16 cellular contexts compared by ENCODE assay signal in the genomic region with DNA sequence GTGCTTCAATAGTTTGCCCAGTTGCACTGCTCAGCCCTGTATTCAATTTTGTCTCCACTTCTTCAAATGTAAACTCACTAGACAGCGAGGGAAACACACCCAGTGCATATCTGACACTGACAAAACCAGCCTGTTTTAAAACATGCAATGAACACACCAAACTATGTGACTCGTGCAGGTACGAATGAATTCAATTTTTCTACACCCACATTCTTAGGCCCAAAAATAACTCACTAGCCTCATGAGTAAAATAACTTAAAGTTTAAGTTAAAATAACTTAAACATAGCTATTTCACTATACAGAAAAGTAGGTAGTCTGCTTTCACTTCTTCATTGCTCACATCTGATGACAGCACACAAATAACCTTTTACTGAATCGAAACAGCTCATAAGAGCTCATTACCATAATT. TPM values are rescaled to one million over a fixed set of nuclear protein-coding genes. Genes with fewer than 3 reads are reported as not detected.
DNase-seq lines count a peak whose midpoint lies in the region; ATAC-seq, FAIRE-seq and TF ChIP-seq lines count a peak whose summit lies in the region.
"Had no signal": no experiment of that assay in that cellular context is flagged by ENCODE, and none has a peak within 500 bp of the region (broad histone marks: within the 10 kb centered on the region; RNA-seq: fewer than 3 reads in every experiment).

No MANE protein-coding gene starts in this region.

- ATAC-seq in GM19463 (IDR thresholded peaks at IDR 0.05; ENCODE audit: unreplicated experiment) (peak; percentile 74), HG02884 (IDR thresholded peaks at IDR 0.05; ENCODE audit: unreplicated experiment) (peak; percentile 75), HG03575 (IDR thresholded peaks at IDR 0.05; ENCODE audit: extremely low read depth, insufficient number of reproducible peaks, low FRiP score, unreplicated experiment) (peak; percentile 78)
- ATAC-seq: activated naive CD8-positive, alpha-beta T cell treated with anti-CD3 and anti-CD28 coated beads, Interleukin-2, amount 50 U/mL, for 24 hours; foreskin keratinocyte; stimulated activated naive CD8-positive, alpha-beta T cell treated with anti-CD3 and anti-CD28 coated beads, Interleukin-15, Interleukin-2, amounts not matched to agents 100 U/mL and 50 U/mL, for 24 hours had no signal

- no peak overlapping the region for H3K4me3 ChIP-seq in esophagus muscularis mucosa

- 92% methylated on average over 4 of the region's 4 CpGs for WGBS in esophagus muscularis mucosa

- no peak for TF ChIP-seq CTCF in esophagus muscularis mucosa (IDR thresholded peaks at IDR 0.05)

- DNase-seq in GM12892 (ENCODE audit: insufficient read length) (no peak), SIG-M5 treated with dmso at 0.1 percent for 504 hours (lab: John Stamatoyannopoulos, UW; ENCODE audit: unreplicated experiment) (no peak), esophagus muscularis mucosa (ENCODE audit: extremely low spot score) (no peak), G401 (ENCODE audit: low spot score) (no peak)
- no peak for DNase-seq in stimulated activated CD4-positive, alpha-beta T cell treated with anti-CD3 and anti-CD28 coated beads, Interleukin-15, amount 100 ng/mL, for 24 hours
- DNase-seq: activated CD8-positive, alpha-beta memory T cell treated with anti-CD3 and anti-CD28 coated beads for 24 hours; activated naive CD8-positive, alpha-beta T cell treated with anti-CD3 and anti-CD28 coated beads, Interleukin-2, amount 50 U/mL, for 24 hours; EL; foreskin keratinocyte; IMR-90; NCI-H2029; stimulated activated naive CD8-positive, alpha-beta T cell treated with anti-CD3 and anti-CD28 coated beads, Interleukin-15, Interleukin-2, amounts not matched to agents 100 U/mL and 50 U/mL, for 24 hours had no signal

- H3K27me3 ChIP-seq in esophagus muscularis mucosa, result no peaks in the 10 kb centered on the region
- H3K27me3 ChIP-seq: foreskin keratinocyte had no signal

- intact Hi-C loops in esophagus muscularis mucosa (cut with DNase I), result no loop called here

- peak; percentile 24 for FAIRE-seq in GM12892 (lab: Jason Lieb, UNC)
- FAIRE-seq: H1 had no signal

- no peaks in the 10 kb centered on the region for H3K9me3 ChIP-seq in esophagus muscularis mucosa

- H3K36me3 ChIP-seq in esophagus muscularis mucosa, result peaks cover 11 to 49% (median 19%) of the 10 kb centered on the region in 4 donors

- no peak overlapping the region for H3K27ac ChIP-seq in esophagus muscularis mucosa (replicated peaks in 1 of 4)
- H3K27ac ChIP-seq: foreskin keratinocyte had no signal

- no peak for TF ChIP-seq EP300 in esophagus muscularis mucosa (IDR thresholded peaks at IDR 0.05)

- TF ChIP-seq POLR2A in GM12892 (IDR thresholded peaks at IDR 0.05; ENCODE audit: low read depth, low read length), result no peak
- no peak for TF ChIP-seq POLR2A in esophagus muscularis mucosa (IDR thresholded peaks at IDR 0.05; ENCODE audit: low read depth)

- in situ Hi-C loops in G401 (cut with HindIII; ENCODE audit: low sequenced_read_pairs), result no loop called here

- H3K4me1 ChIP-seq in esophagus muscularis mucosa, result no peaks in the 10 kb centered on the region
- H3K4me1 ChIP-seq: foreskin keratinocyte had no signal

RNA-seq across cellular contexts. Expression of a gene that starts 21.1 kb away (rescaled TPM):
- polyA plus RNA-seq in GM12892 (2012; ENCODE audit: missing spikeins), result 13.1 TPM
- 10 to 100 TPM in 2 of 4 donors, 1 to 10 TPM in 2; 8.4 to 27.0 (median 11.5) TPM for total RNA-seq in esophagus muscularis mucosa
- total RNA-seq in G401 (2014; rRNA removed; shearing (Covaris generic)), result 3.5 and 14.8 TPM in 2 replicates

RNA-seq across cellular contexts. Expression of a gene that starts 21.3 kb away (rescaled TPM):
- polyA plus RNA-seq in GM12892 (2012; ENCODE audit: missing spikeins), result 21.6 TPM
- total RNA-seq in esophagus muscularis mucosa, result 10 to 100 TPM; 14.9 to 21.6 (median 18.8) TPM
- 12.2 and 13.5 TPM in 2 replicates for total RNA-seq in G401 (2014; rRNA removed; shearing (Covaris generic))
